ENCODE assay signal across 26 cellular contexts in genomic region chr6:75337805-75338204, GRCh38. TPM values are rescaled to one million over a fixed set of nuclear protein-coding genes. Genes with fewer than 3 reads are reported as not detected.
DNase-seq lines count a peak whose midpoint lies in the region; ATAC-seq and TF ChIP-seq lines count a peak whose summit lies in the region.
"Had no signal": no experiment of that assay in that cellular context is flagged by ENCODE, and none has a peak within 500 bp of the region (broad histone marks: within the 10 kb centered on the region; RNA-seq: fewer than 3 reads in every experiment).

No MANE protein-coding gene starts in this region.

- TF ChIP-seq CTCF in cardiac fibroblast (IDR thresholded peaks at IDR 0.05; ENCODE audit: low read depth, low read length) (no peak), lung (IDR thresholded peaks at IDR 0.05; ENCODE audit: control extremely low read depth, extremely low read depth) (no peak), Calu3 (IDR thresholded peaks at IDR 0.05; ENCODE audit: unreplicated experiment) (no peak)

- no peaks in the 10 kb centered on the region for H3K36me3 ChIP-seq in ACC112 (ENCODE audit: insufficient read depth, low read length)
- peaks cover 0 to 10% of the 10 kb centered on the region in 2 donors for H3K36me3 ChIP-seq in lung (ENCODE audit: control insufficient read depth in 2 of 2, insufficient read depth in 2 of 2, low read length in 2 of 2)
- H3K36me3 ChIP-seq: adrenal gland, suprapubic skin, upper lobe of right lung had no signal

- H3K79me2 ChIP-seq in ACC112 (ENCODE audit: control insufficient read depth, insufficient read depth, low read length, unreplicated experiment): no peaks in the 10 kb centered on the region
- H3K79me2 ChIP-seq: parathyroid adenoma had no signal

- CTCF ChIA-PET in Calu3 (lab: Charles Lee): no interaction called here

- WGBS in lung, 2 donors: 51 to 71% methylated on average over 2 of the region's 2 CpGs

- peak overlapping the region; percentile 17 for H2AFZ ChIP-seq in ACC112 (ENCODE audit: low read length, unreplicated experiment)
- H2AFZ ChIP-seq: parathyroid adenoma had no signal

- no peaks in the 10 kb centered on the region for H3K9me3 ChIP-seq in lung (ENCODE audit: control insufficient read depth in 2 of 2, insufficient read depth in 1 of 2, low read length in 1 of 2)
- H3K9me3 ChIP-seq: adrenal gland, suprapubic skin, upper lobe of right lung had no signal

- H3K27ac ChIP-seq in ACC112 (ENCODE audit: low read depth, low read length) (no peak overlapping the region), lung (ENCODE audit: low read depth in 1 of 2, low read length in 1 of 2) (no peak overlapping the region)
- H3K27ac ChIP-seq: adrenal gland, epithelial cell of prostate, parathyroid adenoma, suprapubic skin, upper lobe of right lung had no signal

- intact Hi-C loops in Calu3 (cut with micrococcal nuclease; ENCODE audit: unreplicated experiment): no loop called here

- H3K4me3 ChIP-seq in ACC112 (ENCODE audit: low read depth, low read length): no peak overlapping the region
- no peak overlapping the region for H3K4me3 ChIP-seq in cardiac fibroblast (replicated peaks in 1 of 2; ENCODE audit: low read depth in 2 of 2, low read length in 2 of 2)
- no peak overlapping the region for H3K4me3 ChIP-seq in lung
- H3K4me3 ChIP-seq: adrenal gland, suprapubic skin, upper lobe of right lung had no signal

- ATAC-seq in HG02885 (IDR thresholded peaks at IDR 0.05; ENCODE audit: poor library complexity, unreplicated experiment) (peak; percentile 51), lung (ENCODE audit: insufficient read depth, low FRiP score) (peak; percentile 12)
- ATAC-seq: CD8-positive, alpha-beta T cell; left lobe of liver; upper lobe of right lung had no signal

- no peak overlapping the region for H3K27ac Mint-ChIP-seq in Calu3 (ENCODE audit: unreplicated experiment)
- H3K27ac Mint-ChIP-seq: activated B cell treated with CpG ODN at 0.5 μM for 24 hours; activated naive CD4-positive, alpha-beta T cell treated with anti-CD3 and anti-CD28 coated beads, Interleukin-2, amount 10 ng/mL, durations not matched to agents 7 days and 5 days; B cell; brain; CD8-positive, alpha-beta T cell; IgD-negative memory B cell had no signal

- no TSS peak for BruUV-seq in Calu3 (replicated peaks; lab: Mats Ljungman, UMichigan)

- H3K36me3 Mint-ChIP-seq in Calu3 (ENCODE audit: insufficient read depth, unreplicated experiment): no peaks in the 10 kb centered on the region
- H3K36me3 Mint-ChIP-seq: activated naive CD4-positive, alpha-beta T cell treated with anti-CD3 and anti-CD28 coated beads, Interleukin-2, amount 10 ng/mL, durations not matched to agents 7 days and 5 days; brain; CD8-positive, alpha-beta T cell; IgD-negative memory B cell had no signal

- no peaks in the 10 kb centered on the region for H3K9me3 Mint-ChIP-seq in Calu3 (ENCODE audit: low read depth, unreplicated experiment)
- H3K9me3 Mint-ChIP-seq: activated B cell treated with CpG ODN at 0.5 μM for 24 hours; activated naive CD4-positive, alpha-beta T cell treated with anti-CD3 and anti-CD28 coated beads, Interleukin-2, amount 10 ng/mL, durations not matched to agents 7 days and 5 days; brain; CD8-positive, alpha-beta T cell; IgD-negative memory B cell had no signal

- peaks cover 8% of the 10 kb centered on the region for H3K4me1 ChIP-seq in ACC112 (ENCODE audit: control insufficient read depth, insufficient read depth, low read length, unreplicated experiment)
- peaks cover 0 to 15% of the 10 kb centered on the region in 2 donors for H3K4me1 ChIP-seq in lung (ENCODE audit: control insufficient read depth in 2 of 2, insufficient read depth in 2 of 2, low read length in 2 of 2)
- H3K4me1 ChIP-seq: adrenal gland, parathyroid adenoma, upper lobe of right lung had no signal

- H3K4me3 Mint-ChIP-seq in Calu3 (ENCODE audit: low read depth, unreplicated experiment): no peak overlapping the region
- H3K4me3 Mint-ChIP-seq: activated B cell treated with CpG ODN at 0.5 μM for 24 hours; activated naive CD4-positive, alpha-beta T cell treated with anti-CD3 and anti-CD28 coated beads, Interleukin-2, amount 10 ng/mL, durations not matched to agents 7 days and 5 days; B cell; brain; CD8-positive, alpha-beta T cell; IgD-negative memory B cell had no signal

- H3K27me3 Mint-ChIP-seq in Calu3 (ENCODE audit: unreplicated experiment): no peaks in the 10 kb centered on the region
- H3K27me3 Mint-ChIP-seq: brain, IgD-negative memory B cell had no signal

- H3K4me1 Mint-ChIP-seq in Calu3 (ENCODE audit: low read depth, unreplicated experiment): no peaks in the 10 kb centered on the region
- H3K4me1 Mint-ChIP-seq: activated B cell treated with CpG ODN at 0.5 μM for 24 hours; activated naive CD4-positive, alpha-beta T cell treated with anti-CD3 and anti-CD28 coated beads, Interleukin-2, amount 10 ng/mL, durations not matched to agents 7 days and 5 days; B cell; IgD-negative memory B cell had no signal

- DNase-seq in cardiac fibroblast (ENCODE audit: low read depth in 2 of 2): peak; percentile 15 to 60
- DNase-seq in lung (ENCODE audit: low spot score): no peak
- no peak for DNase-seq in NCI-H446 (lab: John Stamatoyannopoulos, UW)
- DNase-seq in activated CD8-positive, alpha-beta memory T cell treated with anti-CD3 and anti-CD28 coated beads, Interleukin-2, amount 50 U/mL, for 48 hours: no peak
- no peak for DNase-seq in NCI-H2029 (lab: John Stamatoyannopoulos, UW)
- no peak for DNase-seq in Calu3
- DNase-seq: activated B cell treated with CpG ODN at 0.5 μM for 24 hours; activated CD4-positive, alpha-beta T cell treated with anti-CD3 and anti-CD28 coated beads, Interleukin-2, amount 50 U/mL, for 4 hours; activated naive CD4-positive, alpha-beta T cell treated with anti-CD3 and anti-CD28 coated beads, Interleukin-2, amount 10 ng/mL, durations not matched to agents 7 days and 5 days; adrenal gland; CD8-positive, alpha-beta T cell; mesendoderm; NCI-H1694; NCI-H510A; small intestine; stimulated activated naive CD4-positive, alpha-beta T cell treated with Interleukin-2 at 50 U/mL for 16 hours; upper lobe of right lung had no signal

- H3K27me3 ChIP-seq in ACC112 (ENCODE audit: insufficient read depth, low read length): no peaks in the 10 kb centered on the region
- no peaks in the 10 kb centered on the region for H3K27me3 ChIP-seq in lung (ENCODE audit: control insufficient read depth, insufficient read depth)
- H3K27me3 ChIP-seq: adrenal gland, suprapubic skin, upper lobe of right lung had no signal

RNA-seq across cellular contexts. Expression of gene TMEM30A, which starts 53.2 kb away (rescaled TPM):
- total RNA-seq in lung (100 to 1,000 TPM; 124 to 164 TPM), Calu3 (2022) (105 and 141 TPM in 2 replicates)
- 10 to 100 TPM; 46.4 to 74.5 TPM for polyA plus RNA-seq in lung

Comparison
In these comparisons a context has a peak if more than half of its experiments do, and no peak if none do; other contexts are left out.
1. DNase-seq: peak in cardiac fibroblast (2 of 2); none in lung (single experiment), NCI-H446 (0 of 2), activated CD8-positive, alpha-beta memory T cell treated with anti-CD3 and anti-CD28 coated beads, Interleukin-2, amount 50 U/mL, for 48 hours (single experiment), NCI-H2029 (single experiment) and Calu3 (single experiment).